ENCODE assay signal across 8 cellular contexts in genomic region chr11:61815790-61816735, GRCh38. TPM values are rescaled to one million over a fixed set of nuclear protein-coding genes. Genes with fewer than 3 reads are reported as not detected.
DNase-seq lines count a peak whose midpoint lies in the region; ATAC-seq and TF ChIP-seq lines count a peak whose summit lies in the region.

No MANE protein-coding gene starts in this region.

- peaks cover 3% of the 10 kb centered on the region for H3K36me3 Mint-ChIP-seq in CD4-positive, CD25-positive, alpha-beta regulatory T cell
- peaks cover 41% of the 10 kb centered on the region for H3K36me3 Mint-ChIP-seq in nephron progenitor cell (ENCODE audit: low read depth)

- H3K4me1 ChIP-seq in CD4-positive, CD25-positive, alpha-beta regulatory T cell (ENCODE audit: control insufficient read depth, insufficient read depth, low read length, poor library complexity, severe bottlenecking), result peaks cover 28% of the 10 kb centered on the region
- no peaks in the 10 kb centered on the region for H3K4me1 ChIP-seq in OCI-LY7 (ENCODE audit: insufficient read depth, low read length, poor library complexity, severe bottlenecking)
- peaks cover 5 to 27% (median 10%) of the 10 kb centered on the region in 4 donors for H3K4me1 ChIP-seq in upper lobe of left lung

- H3K27ac Mint-ChIP-seq in CD4-positive, CD25-positive, alpha-beta regulatory T cell, result no peak overlapping the region
- peak overlapping the region; percentile 100 for H3K27ac Mint-ChIP-seq in nephron progenitor cell

- peak overlapping the region; percentile 55 for H3K4me3 ChIP-seq in CD4-positive, CD25-positive, alpha-beta regulatory T cell (ENCODE audit: low read depth, low read length)
- H3K4me3 ChIP-seq in OCI-LY7 (ENCODE audit: low read depth, low read length, poor library complexity, severe bottlenecking) (no peak overlapping the region), foreskin fibroblast (ENCODE audit: low read depth in 1 of 2, low read length in 2 of 2) (peak overlapping the region; percentile 68 to 93), upper lobe of left lung (peak overlapping the region; percentile 53 to 84 (median 72))

- DNase-seq in CD4-positive, CD25-positive, alpha-beta regulatory T cell, result peak in 2 of 3 donors; percentile 30 to 66
- no peak for DNase-seq in OCI-LY7 (ENCODE audit: low spot score)
- DNase-seq in activated gamma-delta T cell (lab: John Stamatoyannopoulos, UW), result peak; percentile 55
- peak; percentile 70 to 86 for DNase-seq in foreskin fibroblast
- DNase-seq in nephron progenitor cell, result peak; percentile 66
- DNase-seq in upper lobe of left lung, result peak; percentile 68 to 91

- no peaks in the 10 kb centered on the region for H3K79me2 ChIP-seq in OCI-LY7 (ENCODE audit: insufficient read depth, low read depth, low read length)

- intact Hi-C loops in OCI-LY7 (cut with micrococcal nuclease; ENCODE audit: unreplicated experiment), result no loop called here

- TF ChIP-seq EP300 in upper lobe of left lung (IDR thresholded peaks at IDR 0.05), result no peak

- H4K20me1 ChIP-seq in OCI-LY7 (ENCODE audit: insufficient read depth, low read length), result no peaks in the 10 kb centered on the region

- H3K4me3 Mint-ChIP-seq in CD4-positive, CD25-positive, alpha-beta regulatory T cell, result peak overlapping the region; percentile 86 to 88 (median 86)
- peak overlapping the region; percentile 93 for H3K4me3 Mint-ChIP-seq in nephron progenitor cell

- no peak overlapping the region for H3K27ac ChIP-seq in CD4-positive, CD25-positive, alpha-beta regulatory T cell (ENCODE audit: insufficient read depth, low read length, poor library complexity, severe bottlenecking)
- H3K27ac ChIP-seq in OCI-LY7 (ENCODE audit: low read depth, low read length, poor library complexity, severe bottlenecking), result no peak overlapping the region
- peak overlapping the region; percentile 97 to 99 (median 98) for H3K27ac ChIP-seq in upper lobe of left lung

- 1% methylated on average over 34 to 55 of the region's 69 CpGs for WGBS in upper lobe of left lung, 2 donors

- peak overlapping the region; percentile 54; the same call in 1 of the 2 replicates for H3K4me2 ChIP-seq in OCI-LY7 (ENCODE audit: low read length)

- no TSS peak for BruUV-seq in OCI-LY7 (replicated peaks; lab: Mats Ljungman, UMichigan)

- CTCF ChIA-PET in OCI-LY7 (lab: Charles Lee; ENCODE audit: unreplicated experiment), result no interaction called here

- POLR2A ChIA-PET in OCI-LY7 (lab: Charles Lee), result interaction anchor here (0.6 kb wide), 1 partner anchor 274 kb away, joined by 3 read pairs; no protein-coding TSS in a partner anchor

- no peaks in the 10 kb centered on the region for H3K9me3 Mint-ChIP-seq in CD4-positive, CD25-positive, alpha-beta regulatory T cell
- H3K9me3 Mint-ChIP-seq in nephron progenitor cell, result peaks cover 4% of the 10 kb centered on the region

- peak; percentile 52 to 72 for ATAC-seq in CD4-positive, CD25-positive, alpha-beta regulatory T cell (ENCODE audit: low read depth in 2 of 2)
- ATAC-seq in GM19324 (IDR thresholded peaks at IDR 0.05; ENCODE audit: low FRiP score, unreplicated experiment) (peak; percentile 28), HG03558 (IDR thresholded peaks at IDR 0.05; ENCODE audit: extremely low read depth, unreplicated experiment) (peak; percentile 11), upper lobe of left lung (ENCODE audit: low FRiP score in 2 of 2) (peak; percentile 59 to 79)

- peaks cover 61% of the 10 kb centered on the region for H3K27me3 Mint-ChIP-seq in CD4-positive, CD25-positive, alpha-beta regulatory T cell
- H3K27me3 Mint-ChIP-seq in nephron progenitor cell (ENCODE audit: low read depth, poor library complexity), result no peaks in the 10 kb centered on the region

- TF ChIP-seq CTCF in OCI-LY7 (conservative IDR thresholded peaks at IDR 0.05; ENCODE audit: low read length) (no peak), foreskin fibroblast (IDR thresholded peaks at IDR 0.05; ENCODE audit: low read depth, low read length) (no peak), nephron progenitor cell (IDR thresholded peaks at IDR 0.05) (no peak), upper lobe of left lung (IDR thresholded peaks at IDR 0.05) (no peak)

- H3K36me3 ChIP-seq in CD4-positive, CD25-positive, alpha-beta regulatory T cell (ENCODE audit: control insufficient read depth, insufficient read depth, low read length), result no peaks in the 10 kb centered on the region
- H3K36me3 ChIP-seq in OCI-LY7 (ENCODE audit: insufficient read depth, low read length), result no peaks in the 10 kb centered on the region
- H3K36me3 ChIP-seq in upper lobe of left lung, result peaks cover 2 to 19% (median 16%) of the 10 kb centered on the region in 4 donors

- no peak overlapping the region for H2AFZ ChIP-seq in OCI-LY7 (ENCODE audit: low read length)

- H3K9me2 ChIP-seq in OCI-LY7 (ENCODE audit: insufficient read depth, low read length), result no peaks in the 10 kb centered on the region

- peaks cover 4% of the 10 kb centered on the region for H3K27me3 ChIP-seq in CD4-positive, CD25-positive, alpha-beta regulatory T cell (ENCODE audit: control insufficient read depth, insufficient read depth, low read length)
- no peaks in the 10 kb centered on the region for H3K27me3 ChIP-seq in upper lobe of left lung

- H3K9me3 ChIP-seq in CD4-positive, CD25-positive, alpha-beta regulatory T cell (ENCODE audit: control insufficient read depth in 2 of 2, low read length in 2 of 2), result no peaks in the 10 kb centered on the region
- H3K9me3 ChIP-seq in OCI-LY7 (ENCODE audit: low read length) (no peaks in the 10 kb centered on the region), upper lobe of left lung (no peaks in the 10 kb centered on the region)

- peaks cover 0 to 20% (median 9%) of the 10 kb centered on the region in 4 donors for H3K4me1 Mint-ChIP-seq in CD4-positive, CD25-positive, alpha-beta regulatory T cell
- H3K4me1 Mint-ChIP-seq in nephron progenitor cell, result peaks cover 40% of the 10 kb centered on the region

- TF ChIP-seq POLR2A in upper lobe of left lung (IDR thresholded peaks at IDR 0.05), result no peak

RNA-seq across cellular contexts. Expression of gene FADS1, which starts 0.7 kb away (rescaled TPM):
- 9.1 TPM for total RNA-seq in CD4-positive, CD25-positive, alpha-beta regulatory T cell
- polyA plus RNA-seq in CD4-positive, CD25-positive, alpha-beta regulatory T cell, result 1 to 10 TPM in 1 of 4 donors, under 1 TPM in 1, not detected in 2; 0.35 to 3.1 TPM
- not detected in 2 replicates for total RNA-seq in OCI-LY7 (2014; rRNA removed; shearing (Covaris generic))
- total RNA-seq in OCI-LY7 (2022), result not detected in 2 replicates
- 10 to 100 TPM; 38.8 to 63.7 (median 53.2) TPM for total RNA-seq in upper lobe of left lung

RNA-seq across cellular contexts. Expression of gene FADS2, which starts 12.0 kb away (rescaled TPM):
- total RNA-seq in CD4-positive, CD25-positive, alpha-beta regulatory T cell, result 19.7 TPM
- 10 to 100 TPM in 1 of 4 donors, under 1 TPM in 2, not detected in 1; 0.23 to 13.6 (median 0.65) TPM for polyA plus RNA-seq in CD4-positive, CD25-positive, alpha-beta regulatory T cell
- total RNA-seq in OCI-LY7 (2014; rRNA removed; shearing (Covaris generic)), result 0.31 and 0.95 TPM in 2 replicates
- total RNA-seq in OCI-LY7 (2022) (2.3 and 2.8 TPM in 2 replicates), upper lobe of left lung (10 to 100 TPM; 13.5 to 92.5 (median 50.7) TPM)

RNA-seq across cellular contexts. Expression of gene FEN1, which starts 23.4 kb away (rescaled TPM):
- 13.2 TPM for total RNA-seq in CD4-positive, CD25-positive, alpha-beta regulatory T cell
- 10 to 100 TPM; 19.4 to 24.5 (median 22.2) TPM for polyA plus RNA-seq in CD4-positive, CD25-positive, alpha-beta regulatory T cell
- 143 and 153 TPM in 2 replicates for total RNA-seq in OCI-LY7 (2014; rRNA removed; shearing (Covaris generic))
- total RNA-seq in OCI-LY7 (2022) (102 and 123 TPM in 2 replicates), upper lobe of left lung (1 to 10 TPM; 6.0 to 9.1 (median 7.0) TPM)

RNA-seq across cellular contexts. Expression of gene TMEM258, which starts 23.7 kb away (rescaled TPM):
- 71.7 TPM for total RNA-seq in CD4-positive, CD25-positive, alpha-beta regulatory T cell
- 100 to 1,000 TPM; 207 to 283 (median 238) TPM for polyA plus RNA-seq in CD4-positive, CD25-positive, alpha-beta regulatory T cell
- 119 and 174 TPM in 2 replicates for total RNA-seq in OCI-LY7 (2014; rRNA removed; shearing (Covaris generic))
- 173 and 174 TPM in 2 replicates for total RNA-seq in OCI-LY7 (2022)
- total RNA-seq in upper lobe of left lung, result 100 to 1,000 TPM in 1 of 6 donors, 10 to 100 TPM in 4, 1 to 10 TPM in 1; 8.4 to 106 (median 34.9) TPM

Comparison
In these comparisons a context has a peak if more than half of its experiments do, and no peak if none do; other contexts are left out.
1. ATAC-seq: peak in every context shown above with its lines; median percentile 69 in upper lobe of left lung; 62 in CD4-positive, CD25-positive, alpha-beta regulatory T cell; 28 in GM19324; 11 in HG03558.
2. H3K27ac ChIP-seq: peak in upper lobe of left lung (4 of 4); none in CD4-positive, CD25-positive, alpha-beta regulatory T cell (single experiment) and OCI-LY7 (single experiment).